In the genomic region with DNA sequence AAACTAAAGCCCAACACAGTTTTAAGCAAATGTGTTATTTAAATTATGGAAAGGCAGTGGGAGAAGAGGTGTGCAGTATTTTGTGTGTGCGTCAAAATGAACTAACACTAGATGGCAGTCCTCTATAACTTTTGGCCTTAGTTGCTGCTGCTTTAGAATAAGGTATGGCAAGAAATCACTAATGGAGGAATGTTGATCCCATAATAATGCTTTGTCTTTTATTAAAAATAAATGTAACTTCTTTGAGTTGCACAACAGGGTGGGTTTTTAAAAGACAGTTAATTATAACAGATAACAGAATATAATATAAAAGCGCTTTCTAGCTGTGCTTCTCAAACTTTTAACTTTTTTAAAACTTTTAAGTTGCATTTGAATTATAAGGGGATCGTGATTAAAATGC, we compare ENCODE assay signal across 9 cellular contexts. TPM values are rescaled to one million over a fixed set of nuclear protein-coding genes. Genes with fewer than 3 reads are reported as not detected.
DNase-seq lines count a peak whose midpoint lies in the region; ATAC-seq and TF ChIP-seq lines count a peak whose summit lies in the region.
"Had no signal": no experiment of that assay in that cellular context is flagged by ENCODE, and none has a peak within 500 bp of the region (broad histone marks: within the 10 kb centered on the region; RNA-seq: fewer than 3 reads in every experiment).

No MANE protein-coding gene starts in this region.

- ATAC-seq in GM23338 (peak; percentile 91), HG03135 (IDR thresholded peaks at IDR 0.05; ENCODE audit: unreplicated experiment) (no peak)

- H3K27ac Mint-ChIP-seq in GM23338: no peak overlapping the region
- no peak overlapping the region for H3K27ac Mint-ChIP-seq in progenitor cell of endocrine pancreas

- H2AFZ ChIP-seq in GM23338: no peak overlapping the region

- TF ChIP-seq CTCF in GM23338 (conservative IDR thresholded peaks at IDR 0.05; ENCODE audit: low read depth in 2 of 2): peak; percentile 84 to 87
- peak; percentile 67 for TF ChIP-seq CTCF in fibroblast of the aortic adventitia (IDR thresholded peaks at IDR 0.05; ENCODE audit: insufficient read depth, low read length)
- peak; percentile 78 for TF ChIP-seq CTCF in progenitor cell of endocrine pancreas (IDR thresholded peaks at IDR 0.05; ENCODE audit: unreplicated experiment)

- H3K9me2 ChIP-seq in GM23338 (ENCODE audit: insufficient read depth): peaks cover 5% of the 10 kb centered on the region; the same call in 1 of the 2 replicates

- no peak overlapping the region for H3K4me3 ChIP-seq in GM23338
- H3K4me3 ChIP-seq in fibroblast of the aortic adventitia (ENCODE audit: low read depth, low read length): no peak overlapping the region
- H3K4me3 ChIP-seq: BLaER1 treated with 17β-estradiol and CSF1 and Interleukin-3, amounts not matched to agents 10 nM and 100 nM had no signal

- H3K9me3 Mint-ChIP-seq in GM23338: peaks cover 3% of the 10 kb centered on the region; the same call in 2 of the 3 replicates
- H3K9me3 Mint-ChIP-seq in progenitor cell of endocrine pancreas (ENCODE audit: low read depth): no peaks in the 10 kb centered on the region

- no peak overlapping the region for H3K4me2 ChIP-seq in GM23338
- H3K4me2 ChIP-seq: BLaER1 treated with 17β-estradiol and CSF1 and Interleukin-3, amounts not matched to agents 10 nM and 100 nM had no signal

- peaks cover 6% of the 10 kb centered on the region; the same call in 2 of the 3 replicates for H3K36me3 Mint-ChIP-seq in GM23338 (ENCODE audit: low read depth)
- H3K36me3 Mint-ChIP-seq in progenitor cell of endocrine pancreas (ENCODE audit: insufficient read depth): peaks cover 3% of the 10 kb centered on the region

- H3K4me1 Mint-ChIP-seq in GM23338: peaks cover 11% of the 10 kb centered on the region; the same call in 2 of the 3 replicates
- H3K4me1 Mint-ChIP-seq in progenitor cell of endocrine pancreas (ENCODE audit: low read depth): peaks cover 3% of the 10 kb centered on the region

- no peaks in the 10 kb centered on the region; the same call in 1 of the 2 replicates for H3K4me1 ChIP-seq in GM23338 (ENCODE audit: insufficient read depth)

- H3K36me3 ChIP-seq in GM23338 (ENCODE audit: insufficient read depth): no peaks in the 10 kb centered on the region

- H3K4me3 Mint-ChIP-seq in GM23338: no peak overlapping the region
- no peak overlapping the region for H3K4me3 Mint-ChIP-seq in progenitor cell of endocrine pancreas (ENCODE audit: low read depth)

- H4K20me1 ChIP-seq in GM23338 (replicated peaks; ENCODE audit: insufficient read depth): no peaks in the 10 kb centered on the region
- H4K20me1 ChIP-seq: BLaER1 treated with 17β-estradiol and CSF1 and Interleukin-3, amounts not matched to agents 10 nM and 100 nM had no signal

- DNase-seq in NCI-H1436 (lab: John Stamatoyannopoulos, UW) (peak; percentile 41), NCI-H1436 treated with DMSO at 0.1 percent for 48 hours (lab: John Stamatoyannopoulos, UW) (no peak), GM23338 (ENCODE audit: low spot score) (peak; percentile 77), LoVo (ENCODE audit: low spot score) (peak; percentile 54), SK-N-DZ (ENCODE audit: low spot score) (peak; percentile 54), fibroblast of the aortic adventitia (ENCODE audit: low read depth) (peak; percentile 77), progenitor cell of endocrine pancreas (ENCODE audit: low spot score, unreplicated experiment) (no peak)

- no peaks in the 10 kb centered on the region for H3F3A ChIP-seq in GM23338 (replicated peaks; ENCODE audit: low read depth)

- H3K27me3 ChIP-seq in GM23338 (ENCODE audit: insufficient read depth): no peaks in the 10 kb centered on the region
- H3K27me3 ChIP-seq: BLaER1 treated with 17β-estradiol and CSF1 and Interleukin-3, amounts not matched to agents 10 nM and 100 nM had no signal

- no peaks in the 10 kb centered on the region for H3K79me2 ChIP-seq in GM23338 (replicated peaks; ENCODE audit: insufficient read depth)

- peaks cover 3% of the 10 kb centered on the region for H3K27me3 Mint-ChIP-seq in GM23338 (ENCODE audit: insufficient read depth, low read depth, poor library complexity)
- no peaks in the 10 kb centered on the region for H3K27me3 Mint-ChIP-seq in progenitor cell of endocrine pancreas

- no peak overlapping the region for H3K27ac ChIP-seq in GM23338 (ENCODE audit: low read depth)
- H3K27ac ChIP-seq: BLaER1 treated with 17β-estradiol and CSF1 and Interleukin-3, amounts not matched to agents 10 nM and 100 nM had no signal

TF ChIP-seq in GM23338, 12 proteins besides CTCF, POLR2A, EP300 and RAD21 (continues in another document):
- TF ChIP-seq, protein P1, sequence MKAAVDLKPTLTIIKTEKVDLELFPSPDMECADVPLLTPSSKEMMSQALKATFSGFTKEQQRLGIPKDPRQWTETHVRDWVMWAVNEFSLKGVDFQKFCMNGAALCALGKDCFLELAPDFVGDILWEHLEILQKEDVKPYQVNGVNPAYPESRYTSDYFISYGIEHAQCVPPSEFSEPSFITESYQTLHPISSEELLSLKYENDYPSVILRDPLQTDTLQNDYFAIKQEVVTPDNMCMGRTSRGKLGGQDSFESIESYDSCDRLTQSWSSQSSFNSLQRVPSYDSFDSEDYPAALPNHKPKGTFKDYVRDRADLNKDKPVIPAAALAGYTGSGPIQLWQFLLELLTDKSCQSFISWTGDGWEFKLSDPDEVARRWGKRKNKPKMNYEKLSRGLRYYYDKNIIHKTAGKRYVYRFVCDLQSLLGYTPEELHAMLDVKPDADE (IDR thresholded peaks at IDR 0.05): no peak
- TF ChIP-seq NANOG (IDR thresholded peaks at IDR 0.05; ENCODE audit: borderline replicate concordance): no peak
- TF ChIP-seq STAT1 (IDR thresholded peaks at IDR 0.05; ENCODE audit: unreplicated experiment): no peak
- no peak for TF ChIP-seq ZNF114 (CRISPR knock-in tag; IDR thresholded peaks at IDR 0.05)
- TF ChIP-seq CREB1 (CRISPR knock-in tag; IDR thresholded peaks at IDR 0.05; ENCODE audit: low read depth): no peak
- no peak for TF ChIP-seq EZH2 (IDR thresholded peaks at IDR 0.05; ENCODE audit: low read depth, unreplicated experiment)
- TF ChIP-seq EZH2phosphoT487 (IDR thresholded peaks at IDR 0.05; ENCODE audit: unreplicated experiment): no peak
- TF ChIP-seq JUNB (IDR thresholded peaks at IDR 0.05; ENCODE audit: unreplicated experiment): no peak
- TF ChIP-seq POLR2AphosphoS5 (IDR thresholded peaks at IDR 0.05; ENCODE audit: low read depth): no peak
- no peak for TF ChIP-seq ZNF331 (CRISPR knock-in tag; IDR thresholded peaks at IDR 0.05; ENCODE audit: low read depth)

RNA-seq across cellular contexts. Expression of a gene that starts 56.4 kb away (rescaled TPM):
- 66.1 and 69.6 TPM in 2 replicates for total RNA-seq in GM23338 (2014; rRNA removed; shearing (Covaris generic))
- 21.9 and 27.2 TPM in 2 replicates for polyA plus RNA-seq in GM23338 (2016; fragmentation: Nextera tagmentation; extraction: Ambion mirVana)
- polyA plus RNA-seq in SK-N-DZ (2014; cell fraction: cytosol; rRNA removed): 3.4 and 5.4 TPM in 2 replicates
- polyA plus RNA-seq in SK-N-DZ (2014; cell fraction: nucleus; rRNA removed): 5.1 and 5.2 TPM in 2 replicates
- total RNA-seq in fibroblast of the aortic adventitia (ENCODE audit: low replicate concordance) (26.8 and 31.1 TPM in 2 replicates), progenitor cell of endocrine pancreas (22.8 and 25.5 TPM in 2 replicates)

Comparison
In these comparisons a context has a peak if more than half of its experiments do, and no peak if none do; other contexts are left out.
1. DNase-seq: peak in NCI-H1436 (single experiment), GM23338 (single experiment), LoVo (single experiment), SK-N-DZ (single experiment) and fibroblast of the aortic adventitia (single experiment); none in NCI-H1436 treated with DMSO at 0.1 percent for 48 hours (single experiment) and progenitor cell of endocrine pancreas (single experiment).
2. Peak in every context shown above with its lines, with median percentiles within 50 percentile points of each other: CTCF ChIP-seq.